29 cellular contexts compared by ENCODE assay signal in genomic region chr4:159204566-159204965, GRCh38.
DNase-seq lines count a peak whose midpoint lies in the region; ATAC-seq and TF ChIP-seq lines count a peak whose summit lies in the region.
"Had no signal": no experiment of that assay in that cellular context is flagged by ENCODE, and none has a peak within 500 bp of the region (broad histone marks: within the 10 kb centered on the region; RNA-seq: fewer than 3 reads in every experiment).

No MANE protein-coding gene starts in this region.

- H3K36me3 ChIP-seq in neutrophil (no peaks in the 10 kb centered on the region), hepatocyte (replicated peaks; ENCODE audit: insufficient read depth, low read depth) (no peaks in the 10 kb centered on the region)
- H3K36me3 ChIP-seq: BLaER1, thoracic aorta, vagina had no signal

- no peak for TF ChIP-seq CTCF in LNCaP clone FGC (IDR thresholded peaks at IDR 0.05; ENCODE audit: control insufficient read depth, extremely low read depth, insufficient read depth)
- TF ChIP-seq CTCF in neutrophil (IDR thresholded peaks at IDR 0.05), result no peak
- no peak for TF ChIP-seq CTCF in hepatocyte (IDR thresholded peaks at IDR 0.05; ENCODE audit: poor library complexity)

- H3K9me2 ChIP-seq in hepatocyte (replicated peaks; ENCODE audit: insufficient read depth), result no peaks in the 10 kb centered on the region

- H3K4me1 Mint-ChIP-seq in activated naive CD8-positive, alpha-beta T cell treated with anti-CD3 and anti-CD28 coated beads, Interleukin-2, amount 10 ng/mL, durations not matched to agents 7 days and 5 days, result peaks cover 41% of the 10 kb centered on the region
- peaks cover 39% of the 10 kb centered on the region for H3K4me1 Mint-ChIP-seq in activated naive CD8-positive, alpha-beta T cell treated with anti-CD3 and anti-CD28 coated beads for 36 hours
- H3K4me1 Mint-ChIP-seq in activated naive CD8-positive, alpha-beta T cell treated with anti-CD3 and anti-CD28 coated beads, Interleukin-2, amount 50 U/mL, for 24 hours, result peaks cover 44% of the 10 kb centered on the region

- H3K27me3 ChIP-seq in neutrophil (no peaks in the 10 kb centered on the region), hepatocyte (no peaks in the 10 kb centered on the region)
- H3K27me3 ChIP-seq: BLaER1, vagina had no signal

- no peaks in the 10 kb centered on the region for H3K27me3 Mint-ChIP-seq in activated naive CD8-positive, alpha-beta T cell treated with anti-CD3 and anti-CD28 coated beads, Interleukin-2, amount 10 ng/mL, durations not matched to agents 7 days and 5 days
- H3K27me3 Mint-ChIP-seq in activated naive CD8-positive, alpha-beta T cell treated with anti-CD3 and anti-CD28 coated beads for 36 hours, result no peaks in the 10 kb centered on the region
- H3K27me3 Mint-ChIP-seq in activated naive CD8-positive, alpha-beta T cell treated with anti-CD3 and anti-CD28 coated beads, Interleukin-2, amount 50 U/mL, for 24 hours, result no peaks in the 10 kb centered on the region
- H3K27me3 Mint-ChIP-seq: activated naive CD4-positive, alpha-beta T cell treated with anti-CD3 and anti-CD28 coated beads, Interleukin-2, amount 10 ng/mL, durations not matched to agents 7 days and 5 days had no signal

- POLR2A ChIA-PET in activated naive CD8-positive, alpha-beta T cell treated with anti-CD3 and anti-CD28 coated beads, Interleukin-2, amount 10 ng/mL, durations not matched to agents 7 days and 5 days (lab: Charles Lee), result no interaction called here

- peaks cover 13% of the 10 kb centered on the region for H3K36me3 Mint-ChIP-seq in activated naive CD8-positive, alpha-beta T cell treated with anti-CD3 and anti-CD28 coated beads, Interleukin-2, amount 10 ng/mL, durations not matched to agents 7 days and 5 days
- H3K36me3 Mint-ChIP-seq in activated naive CD8-positive, alpha-beta T cell treated with anti-CD3 and anti-CD28 coated beads for 36 hours, result peaks cover 19% of the 10 kb centered on the region
- H3K36me3 Mint-ChIP-seq in activated naive CD8-positive, alpha-beta T cell treated with anti-CD3 and anti-CD28 coated beads, Interleukin-2, amount 50 U/mL, for 24 hours (ENCODE audit: low read depth), result no peaks in the 10 kb centered on the region
- H3K36me3 Mint-ChIP-seq: activated naive CD4-positive, alpha-beta T cell treated with anti-CD3 and anti-CD28 coated beads, Interleukin-2, amount 10 ng/mL, durations not matched to agents 7 days and 5 days had no signal

- H3K4me3 ChIP-seq in LNCaP clone FGC (ENCODE audit: low read depth, low read length) (no peak overlapping the region), neutrophil (ENCODE audit: low read depth in 1 of 2, low read length in 1 of 2) (no peak overlapping the region), hepatocyte (no peak overlapping the region)
- H3K4me3 ChIP-seq: BLaER1, thoracic aorta, vagina had no signal

- H3K79me2 ChIP-seq in hepatocyte, result peaks cover 42% of the 10 kb centered on the region

- peak overlapping the region; percentile 43 for H3K27ac Mint-ChIP-seq in activated naive CD8-positive, alpha-beta T cell treated with anti-CD3 and anti-CD28 coated beads, Interleukin-2, amount 10 ng/mL, durations not matched to agents 7 days and 5 days
- no peak overlapping the region for H3K27ac Mint-ChIP-seq in activated naive CD8-positive, alpha-beta T cell treated with anti-CD3 and anti-CD28 coated beads for 36 hours
- peak overlapping the region; percentile 15 for H3K27ac Mint-ChIP-seq in activated naive CD8-positive, alpha-beta T cell treated with anti-CD3 and anti-CD28 coated beads, Interleukin-2, amount 50 U/mL, for 24 hours
- H3K27ac Mint-ChIP-seq: activated naive CD4-positive, alpha-beta T cell treated with anti-CD3 and anti-CD28 coated beads, Interleukin-2, amount 10 ng/mL, durations not matched to agents 7 days and 5 days; nephron had no signal

- H3K9me3 Mint-ChIP-seq in activated naive CD8-positive, alpha-beta T cell treated with anti-CD3 and anti-CD28 coated beads, Interleukin-2, amount 10 ng/mL, durations not matched to agents 7 days and 5 days, result no peaks in the 10 kb centered on the region
- peaks cover 3% of the 10 kb centered on the region for H3K9me3 Mint-ChIP-seq in activated naive CD8-positive, alpha-beta T cell treated with anti-CD3 and anti-CD28 coated beads for 36 hours
- H3K9me3 Mint-ChIP-seq in activated naive CD8-positive, alpha-beta T cell treated with anti-CD3 and anti-CD28 coated beads, Interleukin-2, amount 50 U/mL, for 24 hours, result no peaks in the 10 kb centered on the region
- H3K9me3 Mint-ChIP-seq: activated naive CD4-positive, alpha-beta T cell treated with anti-CD3 and anti-CD28 coated beads, Interleukin-2, amount 10 ng/mL, durations not matched to agents 7 days and 5 days; H9; nephron had no signal

- WGBS in hepatocyte (ENCODE audit: low lambda C conversion rate, missing lambda C conversion rate), result 56% methylated on average over 6 of the region's 6 CpGs

- no peaks in the 10 kb centered on the region for H4K20me1 ChIP-seq in hepatocyte (ENCODE audit: insufficient read depth, poor library complexity, severe bottlenecking)

- no peak overlapping the region for H2AFZ ChIP-seq in hepatocyte
- H2AFZ ChIP-seq: parathyroid adenoma had no signal

- H3K4me2 ChIP-seq in hepatocyte, result no peak overlapping the region
- H3K4me2 ChIP-seq: BLaER1 had no signal

- no peak for DNase-seq in activated naive CD8-positive, alpha-beta T cell treated with anti-CD3 and anti-CD28 coated beads, Interleukin-2, amount 10 ng/mL, durations not matched to agents 7 days and 5 days
- no peak for DNase-seq in activated naive CD8-positive, alpha-beta T cell treated with anti-CD3 and anti-CD28 coated beads for 36 hours
- DNase-seq in LNCaP clone FGC (ENCODE audit: low read depth), result peak; percentile 32
- DNase-seq in activated naive CD8-positive, alpha-beta T cell treated with anti-CD3 and anti-CD28 coated beads, Interleukin-2, amount 50 U/mL, for 24 hours, result no peak
- DNase-seq in stimulated activated CD4-positive, alpha-beta T cell treated with anti-CD3 and anti-CD28 coated beads, Interleukin-4, amount 100 ng/mL, for 1 hour, result no peak
- no peak for DNase-seq in hepatocyte (ENCODE audit: low spot score)
- DNase-seq in HK-2 (ENCODE audit: unreplicated experiment), result no peak
- DNase-seq: activated naive CD4-positive, alpha-beta T cell treated with anti-CD3 and anti-CD28 coated beads, Interleukin-2, amount 10 ng/mL, durations not matched to agents 7 days and 5 days; activated T-cell treated with anti-CD3 and anti-CD28 coated beads, Interleukin-2, amount 50 U/mL, for 48 hours; anterior cingulate cortex; Caco-2; caudate nucleus; H9; Karpas-422; midbrain; NCI-H1694; NCI-H2227 treated with DMSO at 0.1 percent for 48 hours; PC-3; right cardiac atrium; Right ventricle myocardium superior; stimulated activated CD4-positive, alpha-beta T cell treated with anti-CD3 and anti-CD28 coated beads, Interleukin-4, amount 100 ng/mL, for 24 hours; stimulated activated naive CD4-positive, alpha-beta T cell treated with Interleukin-2 at 50 U/mL for 16 hours had no signal

- peak overlapping the region; percentile 17 for H3K27ac ChIP-seq in neutrophil
- H3K27ac ChIP-seq in hepatocyte, result no peak overlapping the region
- H3K27ac ChIP-seq: BLaER1, parathyroid adenoma, thoracic aorta, vagina had no signal

- no peaks in the 10 kb centered on the region for H3K9me3 ChIP-seq in neutrophil
- no peaks in the 10 kb centered on the region for H3K9me3 ChIP-seq in hepatocyte (ENCODE audit: low read depth)
- H3K9me3 ChIP-seq: BLaER1, Caco-2, thoracic aorta, vagina had no signal

- H3K4me1 ChIP-seq in neutrophil (ENCODE audit: control insufficient read depth in 1 of 2, insufficient read depth in 1 of 2, low read depth in 1 of 2, low read length in 1 of 2) (peaks cover 0 to 8% of the 10 kb centered on the region in 2 experiments), hepatocyte (ENCODE audit: insufficient read depth) (no peaks in the 10 kb centered on the region)
- H3K4me1 ChIP-seq: Caco-2, parathyroid adenoma had no signal

- no peak for ATAC-seq in activated naive CD8-positive, alpha-beta T cell treated with anti-CD3 and anti-CD28 coated beads, Interleukin-2, amount 10 ng/mL, durations not matched to agents 7 days and 5 days (ENCODE audit: low read depth)
- no peak for ATAC-seq in activated naive CD8-positive, alpha-beta T cell treated with anti-CD3 and anti-CD28 coated beads, Interleukin-2, amount 50 U/mL, for 24 hours
- ATAC-seq: activated CD4-positive, CD25-positive, alpha-beta regulatory T cell treated with anti-CD3 and anti-CD28 coated beads, Interleukin-2, amount 50 U/mL, for 24 hours; PC-3; right cardiac atrium had no signal

- no peak overlapping the region for H3K4me3 Mint-ChIP-seq in activated naive CD8-positive, alpha-beta T cell treated with anti-CD3 and anti-CD28 coated beads, Interleukin-2, amount 10 ng/mL, durations not matched to agents 7 days and 5 days
- no peak overlapping the region for H3K4me3 Mint-ChIP-seq in activated naive CD8-positive, alpha-beta T cell treated with anti-CD3 and anti-CD28 coated beads for 36 hours
- no peak overlapping the region for H3K4me3 Mint-ChIP-seq in activated naive CD8-positive, alpha-beta T cell treated with anti-CD3 and anti-CD28 coated beads, Interleukin-2, amount 50 U/mL, for 24 hours
- H3K4me3 Mint-ChIP-seq: activated naive CD4-positive, alpha-beta T cell treated with anti-CD3 and anti-CD28 coated beads, Interleukin-2, amount 10 ng/mL, durations not matched to agents 7 days and 5 days; H9; nephron had no signal
